In genomic region chr9:95382433-95382832, GRCh38 we compare ENCODE assay signal across 2 cellular contexts.
TF ChIP-seq lines count a peak whose summit lies in the region.

No MANE protein-coding gene starts in this region.

TF ChIP-seq in HCT116, 20 proteins besides CTCF, POLR2A, EP300 and RAD21 (continued from another document):
- no peak for TF ChIP-seq CBX3 (IDR thresholded peaks at IDR 0.05; ENCODE audit: low read depth)
- no peak for TF ChIP-seq EZH2phosphoT487 (IDR thresholded peaks at IDR 0.05; ENCODE audit: borderline replicate concordance)
- no peak for TF ChIP-seq ELF1 (IDR thresholded peaks at IDR 0.05; ENCODE audit: borderline replicate concordance, low read depth)
- no peak for TF ChIP-seq CEBPB (IDR thresholded peaks at IDR 0.05; ENCODE audit: low read depth)
- TF ChIP-seq ZFX (IDR thresholded peaks at IDR 0.05): no peak
- no peak for TF ChIP-seq FOSL1 (IDR thresholded peaks at IDR 0.05; ENCODE audit: low read depth)
- TF ChIP-seq, protein P1, sequence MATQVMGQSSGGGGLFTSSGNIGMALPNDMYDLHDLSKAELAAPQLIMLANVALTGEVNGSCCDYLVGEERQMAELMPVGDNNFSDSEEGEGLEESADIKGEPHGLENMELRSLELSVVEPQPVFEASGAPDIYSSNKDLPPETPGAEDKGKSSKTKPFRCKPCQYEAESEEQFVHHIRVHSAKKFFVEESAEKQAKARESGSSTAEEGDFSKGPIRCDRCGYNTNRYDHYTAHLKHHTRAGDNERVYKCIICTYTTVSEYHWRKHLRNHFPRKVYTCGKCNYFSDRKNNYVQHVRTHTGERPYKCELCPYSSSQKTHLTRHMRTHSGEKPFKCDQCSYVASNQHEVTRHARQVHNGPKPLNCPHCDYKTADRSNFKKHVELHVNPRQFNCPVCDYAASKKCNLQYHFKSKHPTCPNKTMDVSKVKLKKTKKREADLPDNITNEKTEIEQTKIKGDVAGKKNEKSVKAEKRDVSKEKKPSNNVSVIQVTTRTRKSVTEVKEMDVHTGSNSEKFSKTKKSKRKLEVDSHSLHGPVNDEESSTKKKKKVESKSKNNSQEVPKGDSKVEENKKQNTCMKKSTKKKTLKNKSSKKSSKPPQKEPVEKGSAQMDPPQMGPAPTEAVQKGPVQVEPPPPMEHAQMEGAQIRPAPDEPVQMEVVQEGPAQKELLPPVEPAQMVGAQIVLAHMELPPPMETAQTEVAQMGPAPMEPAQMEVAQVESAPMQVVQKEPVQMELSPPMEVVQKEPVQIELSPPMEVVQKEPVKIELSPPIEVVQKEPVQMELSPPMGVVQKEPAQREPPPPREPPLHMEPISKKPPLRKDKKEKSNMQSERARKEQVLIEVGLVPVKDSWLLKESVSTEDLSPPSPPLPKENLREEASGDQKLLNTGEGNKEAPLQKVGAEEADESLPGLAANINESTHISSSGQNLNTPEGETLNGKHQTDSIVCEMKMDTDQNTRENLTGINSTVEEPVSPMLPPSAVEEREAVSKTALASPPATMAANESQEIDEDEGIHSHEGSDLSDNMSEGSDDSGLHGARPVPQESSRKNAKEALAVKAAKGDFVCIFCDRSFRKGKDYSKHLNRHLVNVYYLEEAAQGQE (IDR thresholded peaks at IDR 0.05; ENCODE audit: low read depth): no peak
- TF ChIP-seq ZBTB33 (IDR thresholded peaks at IDR 0.05; ENCODE audit: extremely low read depth, insufficient replicate concordance, low read length): no peak
- TF ChIP-seq MAX (IDR thresholded peaks at IDR 0.05): no peak
- no peak for TF ChIP-seq ZNF274 (IDR thresholded peaks at IDR 0.05; ENCODE audit: low read depth, low read length)
- no peak for TF ChIP-seq SIN3A (IDR thresholded peaks at IDR 0.05; ENCODE audit: low read depth)
- TF ChIP-seq YY1 (IDR thresholded peaks at IDR 0.05; ENCODE audit: extremely low read depth, insufficient replicate concordance, low read depth, low read length): no peak

TF ChIP-seq in K562, 482 proteins besides CTCF, POLR2A, EP300 and RAD21 (continued from another document):
- TF ChIP-seq TAF15 (IDR thresholded peaks at IDR 0.05; ENCODE audit: low read depth, low read length): no peak
- TF ChIP-seq NFIX (CRISPR knock-in tag; IDR thresholded peaks at IDR 0.05; ENCODE audit: low read depth): peak; percentile 74
